ENCODE assay signal across 18 cellular contexts in the genomic region with DNA sequence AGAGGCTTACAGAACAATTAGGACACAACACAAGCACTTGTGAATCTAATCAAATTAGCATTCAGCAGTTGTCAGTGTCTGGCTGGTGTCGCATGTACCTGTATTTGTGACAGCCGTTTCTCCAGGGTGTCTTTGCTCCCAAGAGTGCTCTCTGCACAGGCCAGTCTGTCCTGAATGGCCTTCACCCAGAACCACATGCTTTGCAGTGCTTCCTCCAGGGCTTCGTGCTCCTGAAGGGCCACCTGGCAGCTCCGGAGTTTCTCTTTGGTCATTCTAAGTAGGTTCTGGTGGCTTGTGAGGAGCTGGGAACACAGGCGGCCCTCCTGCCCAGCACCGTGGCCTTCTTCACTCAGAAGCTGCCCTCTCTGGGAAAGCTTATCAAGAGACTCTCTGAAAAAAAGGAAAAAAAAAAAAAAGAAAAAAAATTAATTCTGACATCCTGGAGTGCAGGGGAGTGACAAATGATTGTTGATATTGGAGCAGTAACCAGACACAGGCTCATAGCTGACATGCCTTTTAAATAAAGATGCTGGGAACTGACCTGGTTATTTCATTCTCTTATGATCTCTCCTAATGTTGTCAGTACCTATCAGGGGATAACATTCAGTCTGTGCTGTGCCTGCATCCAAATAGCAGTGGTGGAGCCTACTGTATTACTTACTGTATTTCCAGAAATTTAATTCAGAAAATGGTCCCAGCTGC.
DNase-seq lines count a peak whose midpoint lies in the region; FAIRE-seq and TF ChIP-seq lines count a peak whose summit lies in the region.
"Had no signal": no experiment of that assay in that cellular context is flagged by ENCODE, and none has a peak within 500 bp of the region (broad histone marks: within the 10 kb centered on the region; RNA-seq: fewer than 3 reads in every experiment).

No MANE protein-coding gene starts in this region.

- no peak overlapping the region for H2AFZ ChIP-seq in astrocyte (ENCODE audit: low read depth, low read length)

- DNase-seq in EH (ENCODE audit: low read depth), result peak; percentile 25
- DNase-seq in astrocyte (ENCODE audit: low read depth), result peak; percentile 68
- peak; percentile 40 for DNase-seq in fibroblast of the aortic adventitia (ENCODE audit: low read depth)
- peak; percentile 19 to 42 for DNase-seq in thyroid gland
- DNase-seq in NCI-H2029 (lab: John Stamatoyannopoulos, UW), result no peak
- DNase-seq in GF-D8 (lab: John Stamatoyannopoulos, UW), result no peak
- no peak for DNase-seq in stimulated activated CD4-positive, alpha-beta T cell treated with anti-CD3 and anti-CD28 coated beads, Interleukin-2, amount 100 ng/mL, for 24 hours
- DNase-seq: CD8-positive, alpha-beta T cell; NCI-H1436; NCI-H2029 treated with DMSO at 0.1 percent for 48 hours; NCI-H2171; NCI-H446; NCI-H526 treated with DMSO at 0.1 percent for 48 hours; Peyer's patch had no signal

- H3K9me3 ChIP-seq in astrocyte (ENCODE audit: insufficient read depth, low read depth, low read length) (no peaks in the 10 kb centered on the region), thyroid gland (no peaks in the 10 kb centered on the region)
- H3K9me3 ChIP-seq: A549; BLaER1 treated with 17β-estradiol and CSF1 and Interleukin-3, amounts not matched to agents 10 nM and 100 nM; Peyer's patch had no signal

- no peak overlapping the region for H3K27ac Mint-ChIP-seq in astrocyte (ENCODE audit: unreplicated experiment)
- H3K27ac Mint-ChIP-seq: CD8-positive, alpha-beta T cell had no signal

- H3K36me3 ChIP-seq in astrocyte (ENCODE audit: insufficient read depth, low read length) (no peaks in the 10 kb centered on the region), thyroid gland (peaks cover 4 to 17% of the 10 kb centered on the region in 2 donors)
- H3K36me3 ChIP-seq: BLaER1 treated with 17β-estradiol and CSF1 and Interleukin-3, amounts not matched to agents 10 nM and 100 nM; Peyer's patch had no signal

- H3K4me1 ChIP-seq in astrocyte (ENCODE audit: insufficient read depth, low read length), result no peaks in the 10 kb centered on the region
- H3K4me1 ChIP-seq in thyroid gland, result peaks cover 2 to 9% of the 10 kb centered on the region in 2 donors
- H3K4me1 ChIP-seq: BLaER1 treated with 17β-estradiol and CSF1 and Interleukin-3, amounts not matched to agents 10 nM and 100 nM; Peyer's patch had no signal

- TF ChIP-seq CTCF in astrocyte (IDR thresholded peaks at IDR 0.05; ENCODE audit: insufficient read depth, low read depth, low read length) (no peak), fibroblast of the aortic adventitia (IDR thresholded peaks at IDR 0.05; ENCODE audit: insufficient read depth, low read length) (no peak), thyroid gland (IDR thresholded peaks at IDR 0.05) (no peak)

- 64 to 81% methylated on average over 6 of the region's 6 CpGs for WGBS in thyroid gland, 2 donors

- no peak overlapping the region for H3K4me3 ChIP-seq in astrocyte (ENCODE audit: insufficient read depth, low read depth, low read length)
- no peak overlapping the region for H3K4me3 ChIP-seq in fibroblast of the aortic adventitia (ENCODE audit: low read depth, low read length)
- H3K4me3 ChIP-seq in thyroid gland (replicated peaks in 1 of 3), result no peak overlapping the region
- H3K4me3 ChIP-seq: A549; BLaER1 treated with 17β-estradiol and CSF1 and Interleukin-3, amounts not matched to agents 10 nM and 100 nM; Peyer's patch had no signal

- no peak overlapping the region for H3K4me3 Mint-ChIP-seq in astrocyte (ENCODE audit: unreplicated experiment)
- H3K4me3 Mint-ChIP-seq: CD8-positive, alpha-beta T cell had no signal

- intact Hi-C loops in thyroid gland (cut with DNase I), result no loop called here

- peak overlapping the region; percentile 12 for H3K4me2 ChIP-seq in astrocyte (ENCODE audit: low read length)
- H3K4me2 ChIP-seq: A549; BLaER1 treated with 17β-estradiol and CSF1 and Interleukin-3, amounts not matched to agents 10 nM and 100 nM had no signal

- no peaks in the 10 kb centered on the region for H3K4me1 Mint-ChIP-seq in astrocyte (ENCODE audit: low read depth, unreplicated experiment)

- H3K27ac ChIP-seq in astrocyte (ENCODE audit: low read depth, low read length) (no peak overlapping the region), thyroid gland (peak overlapping the region in 1 of 3 donors; percentile 16)
- H3K27ac ChIP-seq: A549; BLaER1 treated with 17β-estradiol and CSF1 and Interleukin-3, amounts not matched to agents 10 nM and 100 nM; Peyer's patch had no signal

- H3K9me3 Mint-ChIP-seq in astrocyte (ENCODE audit: unreplicated experiment), result no peaks in the 10 kb centered on the region
- H3K9me3 Mint-ChIP-seq: CD8-positive, alpha-beta T cell had no signal

- peaks cover 14% of the 10 kb centered on the region for H3K36me3 Mint-ChIP-seq in astrocyte (ENCODE audit: low read depth, unreplicated experiment)
- H3K36me3 Mint-ChIP-seq: CD8-positive, alpha-beta T cell had no signal

- no peak for TF ChIP-seq POLR2A in thyroid gland (IDR thresholded peaks at IDR 0.05)

- H3K9ac ChIP-seq in astrocyte (ENCODE audit: low read length), result no peak overlapping the region
- H3K9ac ChIP-seq: BLaER1 treated with 17β-estradiol and CSF1 and Interleukin-3, amounts not matched to agents 10 nM and 100 nM had no signal

- no peaks in the 10 kb centered on the region for H4K20me1 ChIP-seq in astrocyte (ENCODE audit: insufficient read depth, low read length)
- H4K20me1 ChIP-seq: BLaER1 treated with 17β-estradiol and CSF1 and Interleukin-3, amounts not matched to agents 10 nM and 100 nM had no signal

- no peaks in the 10 kb centered on the region for H3K79me2 ChIP-seq in astrocyte (ENCODE audit: insufficient read depth, low read length)

- H3K27me3 ChIP-seq in astrocyte (ENCODE audit: insufficient read depth, low read length), result no peaks in the 10 kb centered on the region
- H3K27me3 ChIP-seq in thyroid gland, result no peaks in the 10 kb centered on the region
- H3K27me3 ChIP-seq: BLaER1 treated with 17β-estradiol and CSF1 and Interleukin-3, amounts not matched to agents 10 nM and 100 nM; Peyer's patch had no signal

- no peak for FAIRE-seq in astrocyte (lab: Jason Lieb, UNC)
- FAIRE-seq: A549, H1, HepG2 had no signal

- no peaks in the 10 kb centered on the region for H3K27me3 Mint-ChIP-seq in astrocyte (ENCODE audit: low read depth, unreplicated experiment)

Comparison
In these comparisons a context has a peak if more than half of its experiments do, and no peak if none do; other contexts are left out.
1. DNase-seq: peak in EH (single experiment), astrocyte (single experiment), fibroblast of the aortic adventitia (single experiment) and thyroid gland (2 of 2); none in NCI-H2029 (single experiment), GF-D8 (single experiment) and stimulated activated CD4-positive, alpha-beta T cell treated with anti-CD3 and anti-CD28 coated beads, Interleukin-2, amount 100 ng/mL, for 24 hours (0 of 2).